1 cellular context compared by ENCODE assay signal in the genomic region with DNA sequence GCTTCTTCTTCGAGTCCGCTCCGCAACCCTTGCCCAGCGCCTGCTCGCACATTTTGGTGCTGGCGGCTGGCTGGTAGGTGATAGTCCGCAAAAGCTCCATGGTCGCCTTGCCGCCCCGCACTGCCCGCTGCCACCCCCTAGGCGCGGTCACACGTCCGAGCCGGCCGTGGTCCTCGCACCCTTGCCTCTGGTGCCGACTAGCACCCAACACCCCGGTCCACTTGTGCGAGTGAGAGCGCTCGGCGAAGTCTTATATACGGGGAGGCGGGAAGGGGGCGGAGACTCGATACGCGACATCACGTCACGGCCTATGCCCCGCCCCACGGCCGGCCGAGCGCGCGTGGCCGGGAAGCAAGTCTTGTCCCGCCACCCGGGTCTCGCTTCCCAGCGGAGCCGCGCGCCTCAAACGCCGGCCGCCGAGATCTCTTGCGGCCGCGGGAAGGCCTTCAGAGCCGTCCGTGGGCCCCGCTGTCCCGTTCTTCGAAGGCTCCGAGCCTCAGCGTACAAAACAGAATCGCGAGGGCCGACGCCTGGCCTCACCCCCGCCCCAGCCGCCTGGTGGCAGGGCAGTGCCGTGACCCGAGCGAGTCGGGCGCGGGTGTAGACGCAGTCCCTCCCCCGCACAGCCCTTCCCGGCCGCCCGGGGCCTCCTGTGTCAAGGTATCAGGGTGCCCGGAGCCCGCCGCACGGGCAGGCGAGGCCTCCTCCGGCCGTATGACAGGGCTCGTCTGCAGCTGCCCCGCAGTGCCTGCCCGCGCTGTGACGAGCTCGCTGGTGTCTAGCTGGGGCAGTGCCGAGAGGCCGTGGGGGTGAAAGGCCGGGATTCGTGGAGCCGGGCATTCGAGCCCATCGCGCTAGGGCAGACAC.
A peak's percentile ranks its signal among the peaks of the same experiment; 100 is the strongest.
TF ChIP-seq lines count a peak whose summit lies in the region.

Gene PLK2 (minus strand): TSS at position 227 of the 867 bp plus-strand sequence. CDS start 127 bp downstream, at position 100.

TF ChIP-seq in SK-N-SH, 30 proteins besides CTCF, POLR2A, EP300 and RAD21 (continued from another document):
- TF ChIP-seq MXI1 (IDR thresholded peaks at IDR 0.05; ENCODE audit: low read depth, low read length) (peak; percentile 62), CHD2 (IDR thresholded peaks at IDR 0.05; ENCODE audit: low read length, partially characterized antibody) (no peak), POLR2AphosphoS5 (IDR thresholded peaks at IDR 0.05; ENCODE audit: low read depth, low read length) (peak; percentile 100)
